Comparison of ENCODE assay signal across 1 cellular context in genomic region chr12:124553862-124554428, GRCh38.
TF ChIP-seq lines count a peak whose summit lies in the region.

No MANE protein-coding gene starts in this region.

TF ChIP-seq in GM12878, 131 proteins besides CTCF, POLR2A, EP300 and RAD21:
- TF ChIP-seq CUX1 (IDR thresholded peaks at IDR 0.05; ENCODE audit: insufficient replicate concordance, low read depth, low read length) (no peak), MEF2A (IDR thresholded peaks at IDR 0.05; ENCODE audit: insufficient read depth, low read depth, low read length) (no peak), SP1 (IDR thresholded peaks at IDR 0.05; ENCODE audit: low read depth, low read length) (no peak), BHLHE40 (IDR thresholded peaks at IDR 0.05; ENCODE audit: borderline replicate concordance in 1 of 2, low read depth in 2 of 2, low read length in 1 of 2) (no peak), NRF1 (conservative IDR thresholded peaks at IDR 0.05; ENCODE audit: low read depth, low read length) (no peak), DPF2 (IDR thresholded peaks at IDR 0.05) (no peak), ATF7 (IDR thresholded peaks at IDR 0.05; ENCODE audit: low read depth) (no peak)
